Comparison of ENCODE assay signal across 2 cellular contexts in the genomic region with DNA sequence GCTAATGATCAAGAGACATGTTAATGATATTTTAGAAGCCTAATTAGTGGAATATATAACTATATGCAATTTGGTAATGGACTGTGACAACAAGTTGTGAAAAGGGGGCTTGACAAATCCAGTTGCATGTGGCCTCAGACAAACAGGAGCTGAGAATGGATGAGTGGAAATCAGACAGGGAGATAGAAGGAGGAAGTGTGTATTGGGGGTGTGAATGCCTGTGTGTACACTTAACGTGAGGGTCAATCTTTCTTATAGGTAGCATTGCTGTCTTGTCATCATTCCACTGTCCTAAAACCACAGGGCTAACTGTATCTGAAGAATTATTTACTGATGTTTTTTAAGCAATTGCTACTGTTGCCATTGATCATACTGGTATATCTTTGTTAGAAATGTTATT.
TF ChIP-seq lines count a peak whose summit lies in the region.

No MANE protein-coding gene starts in this region.

TF ChIP-seq in A549, 52 proteins besides CTCF, POLR2A, EP300 and RAD21 (continued from another document):
- TF ChIP-seq EHF (CRISPR knock-in tag; IDR thresholded peaks at IDR 0.05) (no peak), HOXB13 (CRISPR knock-in tag; IDR thresholded peaks at IDR 0.05; ENCODE audit: low read depth) (no peak), ZSCAN20 (CRISPR knock-in tag; IDR thresholded peaks at IDR 0.05) (no peak), ESRRA (IDR thresholded peaks at IDR 0.05; ENCODE audit: borderline replicate concordance, low read length) (no peak), CHD4 (IDR thresholded peaks at IDR 0.05; ENCODE audit: borderline replicate concordance) (no peak), KDM1A (IDR thresholded peaks at IDR 0.05; ENCODE audit: low read depth) (no peak), MAFK (IDR thresholded peaks at IDR 0.05; ENCODE audit: partially characterized antibody) (no peak), BHLHE40 (IDR thresholded peaks at IDR 0.05; ENCODE audit: low read depth, low read length) (no peak), RNF2 (IDR thresholded peaks at IDR 0.05; ENCODE audit: borderline replicate concordance, low read depth) (no peak)
- TF ChIP-seq, protein P1, sequence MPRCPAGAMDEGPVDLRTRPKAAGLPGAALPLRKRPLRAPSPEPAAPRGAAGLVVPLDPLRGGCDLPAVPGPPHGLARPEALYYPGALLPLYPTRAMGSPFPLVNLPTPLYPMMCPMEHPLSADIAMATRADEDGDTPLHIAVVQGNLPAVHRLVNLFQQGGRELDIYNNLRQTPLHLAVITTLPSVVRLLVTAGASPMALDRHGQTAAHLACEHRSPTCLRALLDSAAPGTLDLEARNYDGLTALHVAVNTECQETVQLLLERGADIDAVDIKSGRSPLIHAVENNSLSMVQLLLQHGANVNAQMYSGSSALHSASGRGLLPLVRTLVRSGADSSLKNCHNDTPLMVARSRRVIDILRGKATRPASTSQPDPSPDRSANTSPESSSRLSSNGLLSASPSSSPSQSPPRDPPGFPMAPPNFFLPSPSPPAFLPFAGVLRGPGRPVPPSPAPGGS (IDR thresholded peaks at IDR 0.05), result no peak
- TF ChIP-seq, protein P2, sequence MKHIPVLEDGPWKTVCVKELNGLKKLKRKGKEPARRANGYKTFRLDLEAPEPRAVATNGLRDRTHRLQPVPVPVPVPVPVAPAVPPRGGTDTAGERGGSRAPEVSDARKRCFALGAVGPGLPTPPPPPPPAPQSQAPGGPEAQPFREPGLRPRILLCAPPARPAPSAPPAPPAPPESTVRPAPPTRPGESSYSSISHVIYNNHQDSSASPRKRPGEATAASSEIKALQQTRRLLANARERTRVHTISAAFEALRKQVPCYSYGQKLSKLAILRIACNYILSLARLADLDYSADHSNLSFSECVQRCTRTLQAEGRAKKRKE (CRISPR knock-in tag; IDR thresholded peaks at IDR 0.05; ENCODE audit: low read depth), result no peak

TF ChIP-seq in IMR-90, 13 proteins besides CTCF, POLR2A, EP300 and RAD21 (continued from another document):
- TF ChIP-seq, protein P3, sequence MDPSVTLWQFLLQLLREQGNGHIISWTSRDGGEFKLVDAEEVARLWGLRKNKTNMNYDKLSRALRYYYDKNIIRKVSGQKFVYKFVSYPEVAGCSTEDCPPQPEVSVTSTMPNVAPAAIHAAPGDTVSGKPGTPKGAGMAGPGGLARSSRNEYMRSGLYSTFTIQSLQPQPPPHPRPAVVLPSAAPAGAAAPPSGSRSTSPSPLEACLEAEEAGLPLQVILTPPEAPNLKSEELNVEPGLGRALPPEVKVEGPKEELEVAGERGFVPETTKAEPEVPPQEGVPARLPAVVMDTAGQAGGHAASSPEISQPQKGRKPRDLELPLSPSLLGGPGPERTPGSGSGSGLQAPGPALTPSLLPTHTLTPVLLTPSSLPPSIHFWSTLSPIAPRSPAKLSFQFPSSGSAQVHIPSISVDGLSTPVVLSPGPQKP (IDR thresholded peaks at IDR 0.05; ENCODE audit: borderline replicate concordance, low read depth, low read length), result no peak
- no peak for TF ChIP-seq SMC3 (IDR thresholded peaks at IDR 0.05; ENCODE audit: low read depth, low read length)
TF ChIP-seq in IMR-90: peak in this region for 0.
